26 cellular contexts compared by ENCODE assay signal in genomic region chr13:56864451-56864850, GRCh38.
"Had no signal": no experiment of that assay in that cellular context is flagged by ENCODE, and none has a peak within 500 bp of the region (broad histone marks: within the 10 kb centered on the region; RNA-seq: fewer than 3 reads in every experiment).

No MANE protein-coding gene starts in this region.

- H3K36me3 ChIP-seq: brain microvascular endothelial cell, cardiac muscle cell, MG63, SJSA1 had no signal

- H3K4me1 ChIP-seq: SJSA1 had no signal

- ATAC-seq: activated CD8-positive, alpha-beta memory T cell treated with anti-CD3 and anti-CD28 coated beads, Interleukin-2, amount 10 ng/mL, durations not matched to agents 7 days and 5 days; activated T-helper 17 cell treated with anti-CD3 and anti-CD28 coated beads, Interleukin-2, amount 50 U/mL, for 72 hours; T-helper 17 cell; WTC11 had no signal

- H3K9me3 ChIP-seq: MG63, SJSA1 had no signal

- DNase-seq: activated CD4-positive, alpha-beta T cell treated with anti-CD3 and anti-CD28 coated beads for 48 hours; activated CD4-positive, alpha-beta T cell treated with anti-CD3 and anti-CD28 coated beads, Interleukin-2, amount 50 U/mL, for 4 hours; activated CD4-positive, CD25-positive, alpha-beta regulatory T cell treated with anti-CD3 and anti-CD28 coated beads, Interleukin-2, amount 50 U/mL, for 72 hours; activated CD8-positive, alpha-beta memory T cell treated with anti-CD3 and anti-CD28 coated beads, Interleukin-2, amount 10 ng/mL, durations not matched to agents 7 days and 5 days; activated gamma-delta T cell; activated naive CD4-positive, alpha-beta T cell treated with anti-CD3 and anti-CD28 coated beads for 36 hours; activated T-cell treated with anti-CD3 and anti-CD28 coated beads, Interleukin-2, amount 50 U/mL, for 48 hours; amygdala; brain microvascular endothelial cell; MG63; MV-4-11; NCI-H1092 treated with DMSO at 0.1 percent for 48 hours; NCI-H1436 treated with DMSO at 0.1 percent for 48 hours; NCI-H187; NCI-H2081; NCI-H2171; NCI-H2227 treated with DMSO at 0.1 percent for 48 hours; NCI-H526; NCI-H82; SHP77; T-helper 17 cell; T-helper 9 cell had no signal

- H3K27me3 ChIP-seq: brain microvascular endothelial cell, cardiac muscle cell, MG63, SJSA1 had no signal

- H3K27ac ChIP-seq: brain microvascular endothelial cell, cardiac muscle cell, SJSA1 had no signal

- H3K4me3 ChIP-seq: cardiac muscle cell, MG63, SJSA1 had no signal
